In genomic region chr9:14043491-14043890, GRCh38 we compare ENCODE assay signal across 17 cellular contexts.
"Had no signal": no experiment of that assay in that cellular context is flagged by ENCODE, and none has a peak within 500 bp of the region (broad histone marks: within the 10 kb centered on the region; RNA-seq: fewer than 3 reads in every experiment).

No MANE protein-coding gene starts in this region.

- DNase-seq: activated CD4-positive, alpha-beta T cell treated with anti-CD3 and anti-CD28 coated beads for 48 hours; activated CD8-positive, alpha-beta memory T cell treated with anti-CD3 and anti-CD28 coated beads, Interleukin-2, amount 50 U/mL, for 48 hours; activated CD8-positive, alpha-beta T cell treated with anti-CD3 and anti-CD28 coated beads, Interleukin-2, amount 10 ng/mL, durations not matched to agents 7 days and 5 days; activated naive CD4-positive, alpha-beta T cell treated with anti-CD3 and anti-CD28 coated beads, Interleukin-2, amount 10 ng/mL, durations not matched to agents 7 days and 5 days; adrenal gland; body of pancreas; cerebellar nuclear complex; hippocampal formation; left cardiac atrium; mucosa of descending colon; stimulated activated CD4-positive, alpha-beta T cell treated with anti-CD3 and anti-CD28 coated beads, Interleukin-4, amount 100 ng/mL, for 1 hour; stimulated activated CD8-positive, alpha-beta memory T cell treated with anti-CD3 and anti-CD28 coated beads, Interleukin-4, amount 100 ng/mL, for 48 hours; stimulated activated naive CD8-positive, alpha-beta T cell treated with anti-CD3 and anti-CD28 coated beads, Interleukin-15, Interleukin-2, amounts not matched to agents 100 U/mL and 50 U/mL, for 24 hours; T-helper 17 cell; upper lobe of right lung had no signal

- H3K4me3 ChIP-seq: adrenal gland, body of pancreas, esophagus muscularis mucosa, mucosa of descending colon, upper lobe of right lung had no signal

- H3K27me3 ChIP-seq: adrenal gland, body of pancreas, esophagus muscularis mucosa, upper lobe of right lung had no signal

- H3K4me1 ChIP-seq: adrenal gland, body of pancreas, upper lobe of right lung had no signal

- ATAC-seq: activated CD8-positive, alpha-beta T cell treated with anti-CD3 and anti-CD28 coated beads, Interleukin-2, amount 10 ng/mL, durations not matched to agents 7 days and 5 days; body of pancreas; mucosa of descending colon; stimulated activated naive CD8-positive, alpha-beta T cell treated with anti-CD3 and anti-CD28 coated beads, Interleukin-15, Interleukin-2, amounts not matched to agents 100 U/mL and 50 U/mL, for 24 hours; T-helper 17 cell; upper lobe of right lung; WTC11 had no signal

- H3K36me3 ChIP-seq: adrenal gland, esophagus muscularis mucosa, upper lobe of right lung had no signal

- H3K9me3 ChIP-seq: adrenal gland, body of pancreas, esophagus muscularis mucosa, mucosa of descending colon, upper lobe of right lung had no signal

- H3K27ac ChIP-seq: adrenal gland, body of pancreas, esophagus muscularis mucosa, upper lobe of right lung had no signal
